ENCODE assay signal across 23 cellular contexts in the genomic region with DNA sequence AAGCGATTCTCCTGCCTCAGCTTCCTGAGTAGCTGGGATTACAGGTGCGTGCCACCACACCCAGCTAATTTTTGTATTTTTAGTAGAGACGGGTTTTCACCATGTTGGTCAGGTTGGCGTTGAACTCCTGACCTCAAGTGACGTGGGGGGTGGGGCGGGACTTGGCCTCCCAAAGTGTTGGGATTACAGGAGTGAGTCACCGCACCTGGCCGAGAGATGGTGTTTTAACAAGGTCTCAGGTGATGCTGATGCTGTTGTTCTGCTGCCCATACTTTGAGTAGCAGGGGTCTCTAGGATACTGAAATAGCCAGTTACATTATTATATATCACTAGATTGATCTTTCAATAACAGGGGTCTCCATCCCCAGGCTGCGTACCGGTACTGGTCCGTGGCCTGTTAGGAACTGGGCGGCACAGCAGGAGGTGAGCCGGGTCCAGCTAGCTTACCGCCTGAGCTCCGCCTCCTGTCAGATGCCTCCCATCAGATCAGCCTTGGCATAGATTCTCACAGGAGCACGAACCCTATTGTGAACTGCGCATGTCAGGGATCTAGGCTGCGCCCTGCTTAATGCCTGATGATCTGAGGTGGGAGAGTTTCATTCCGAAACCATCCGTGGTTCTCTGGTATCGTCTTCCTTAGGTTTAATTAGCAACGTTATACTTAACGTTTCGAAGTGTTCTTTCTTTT. TPM values are rescaled to one million over a fixed set of nuclear protein-coding genes. Genes with fewer than 3 reads are reported as not detected.
"Had no signal": no experiment of that assay in that cellular context is flagged by ENCODE, and none has a peak within 500 bp of the region (broad histone marks: within the 10 kb centered on the region; RNA-seq: fewer than 3 reads in every experiment).

No MANE protein-coding gene starts in this region.

- H3K36me3 Mint-ChIP-seq: brain; immature natural killer cell; naive thymus-derived CD4-positive, alpha-beta T cell; stimulated activated memory B cell treated with anti-CD40 and anti-IgM and Interleukin-4, amounts not matched to agents 10 μg/mL and 1 μg/mL and 100 μg/mL, for 72 hours had no signal

- FAIRE-seq: endometrium had no signal

- H3K27ac Mint-ChIP-seq: activated CD4-positive, alpha-beta T cell treated with anti-CD3 and anti-CD28 coated beads, Interleukin-2, amount 10 ng/mL, durations not matched to agents 7 days and 5 days; activated CD8-positive, alpha-beta T cell treated with anti-CD3 and anti-CD28 coated beads, Interleukin-2, amount 10 ng/mL, durations not matched to agents 7 days and 5 days; activated naive CD4-positive, alpha-beta T cell treated with anti-CD3 and anti-CD28 coated beads, Interleukin-2, amount 50 U/mL, for 24 hours; activated T-helper 1 cell treated with anti-CD3 and anti-CD28 coated beads, Interleukin-12 subunit alpha, Interleukin-12 subunit beta, Interleukin-2, Interleukin-4 antibody, amounts not matched to agents 30 ng/mL and 10 ng/mL and 1 ng/mL, durations not matched to agents 14 hours and 24 hours and 36 hours; immature natural killer cell; naive thymus-derived CD4-positive, alpha-beta T cell; stimulated activated memory B cell treated with anti-CD40 and anti-IgM and Interleukin-4, amounts not matched to agents 10 μg/mL and 1 μg/mL and 100 μg/mL, for 72 hours had no signal

- H3K27ac ChIP-seq: foreskin keratinocyte, left ventricle myocardium inferior, stomach, suprapubic skin, transverse colon, uterus, VCaP had no signal

- DNase-seq: activated CD4-positive, alpha-beta T cell treated with anti-CD3 and anti-CD28 coated beads, Interleukin-2, amount 10 ng/mL, durations not matched to agents 7 days and 5 days; activated CD4-positive, CD25-positive, alpha-beta regulatory T cell treated with anti-CD3 and anti-CD28 coated beads, Interleukin-2, amount 50 U/mL, for 72 hours; activated CD8-positive, alpha-beta T cell treated with anti-CD3 and anti-CD28 coated beads, Interleukin-2, amount 10 ng/mL, durations not matched to agents 7 days and 5 days; activated gamma-delta T cell; erythroblast; foreskin keratinocyte; immature natural killer cell; left ventricle myocardium inferior; naive thymus-derived CD4-positive, alpha-beta T cell; small intestine; stomach; transverse colon; uterus had no signal

- H3K4me3 ChIP-seq: left ventricle myocardium inferior, stomach, suprapubic skin, transverse colon, uterus had no signal

- H3K4me1 ChIP-seq: left ventricle myocardium inferior, transverse colon, uterus had no signal

- H3K27me3 ChIP-seq: foreskin keratinocyte, stomach, suprapubic skin, transverse colon, uterus had no signal

- H3K4me1 Mint-ChIP-seq: activated CD4-positive, alpha-beta T cell treated with anti-CD3 and anti-CD28 coated beads, Interleukin-2, amount 10 ng/mL, durations not matched to agents 7 days and 5 days; activated naive CD4-positive, alpha-beta T cell treated with anti-CD3 and anti-CD28 coated beads, Interleukin-2, amount 50 U/mL, for 24 hours; immature natural killer cell; naive thymus-derived CD4-positive, alpha-beta T cell; neural crest cell had no signal

- H3K4me3 Mint-ChIP-seq: activated CD4-positive, alpha-beta T cell treated with anti-CD3 and anti-CD28 coated beads, Interleukin-2, amount 10 ng/mL, durations not matched to agents 7 days and 5 days; activated CD8-positive, alpha-beta T cell treated with anti-CD3 and anti-CD28 coated beads, Interleukin-2, amount 10 ng/mL, durations not matched to agents 7 days and 5 days; activated naive CD4-positive, alpha-beta T cell treated with anti-CD3 and anti-CD28 coated beads, Interleukin-2, amount 50 U/mL, for 24 hours; activated T-helper 1 cell treated with anti-CD3 and anti-CD28 coated beads, Interleukin-12 subunit alpha, Interleukin-12 subunit beta, Interleukin-2, Interleukin-4 antibody, amounts not matched to agents 30 ng/mL and 10 ng/mL and 1 ng/mL, durations not matched to agents 14 hours and 24 hours and 36 hours; brain; immature natural killer cell; naive thymus-derived CD4-positive, alpha-beta T cell; neural crest cell; stimulated activated memory B cell treated with anti-CD40 and anti-IgM and Interleukin-4, amounts not matched to agents 10 μg/mL and 1 μg/mL and 100 μg/mL, for 72 hours had no signal

- H3K9me3 ChIP-seq: left ventricle myocardium inferior, stomach, suprapubic skin, transverse colon, uterus had no signal

- ATAC-seq: activated CD8-positive, alpha-beta T cell treated with anti-CD3 and anti-CD28 coated beads, Interleukin-2, amount 10 ng/mL, durations not matched to agents 7 days and 5 days; foreskin keratinocyte; naive thymus-derived CD4-positive, alpha-beta T cell; sciatic nerve; stimulated activated memory B cell treated with anti-CD40 and anti-IgM and Interleukin-4, amounts not matched to agents 10 μg/mL and 1 μg/mL and 100 μg/mL, for 72 hours had no signal

- H3K9me3 Mint-ChIP-seq: activated CD4-positive, alpha-beta T cell treated with anti-CD3 and anti-CD28 coated beads, Interleukin-2, amount 10 ng/mL, durations not matched to agents 7 days and 5 days; activated naive CD4-positive, alpha-beta T cell treated with anti-CD3 and anti-CD28 coated beads, Interleukin-2, amount 50 U/mL, for 24 hours; activated T-helper 1 cell treated with anti-CD3 and anti-CD28 coated beads, Interleukin-12 subunit alpha, Interleukin-12 subunit beta, Interleukin-2, Interleukin-4 antibody, amounts not matched to agents 30 ng/mL and 10 ng/mL and 1 ng/mL, durations not matched to agents 14 hours and 24 hours and 36 hours; brain; neural crest cell; stimulated activated memory B cell treated with anti-CD40 and anti-IgM and Interleukin-4, amounts not matched to agents 10 μg/mL and 1 μg/mL and 100 μg/mL, for 72 hours had no signal

- H3K36me3 ChIP-seq: left ventricle myocardium inferior, stomach, suprapubic skin, transverse colon, uterus had no signal

RNA-seq across cellular contexts. Expression of a gene that starts 48.3 kb away (rescaled TPM):
- total RNA-seq: activated CD4-positive, alpha-beta T cell treated with anti-CD3 and anti-CD28 coated beads, Interleukin-2, amount 10 ng/mL, durations not matched to agents 7 days and 5 days; activated CD8-positive, alpha-beta T cell treated with anti-CD3 and anti-CD28 coated beads, Interleukin-2, amount 10 ng/mL, durations not matched to agents 7 days and 5 days; activated T-helper 1 cell treated with anti-CD3 and anti-CD28 coated beads, Interleukin-12 subunit alpha, Interleukin-12 subunit beta, Interleukin-2, Interleukin-4 antibody, amounts not matched to agents 30 ng/mL and 10 ng/mL and 1 ng/mL, durations not matched to agents 14 hours and 24 hours and 36 hours; foreskin keratinocyte; lung microvascular endothelial cell; neural crest cell had no signal
- polyA plus RNA-seq: foreskin keratinocyte; immature natural killer cell; naive thymus-derived CD4-positive, alpha-beta T cell had no signal
